ENCODE assay signal across 1 cellular context in the genomic region with DNA sequence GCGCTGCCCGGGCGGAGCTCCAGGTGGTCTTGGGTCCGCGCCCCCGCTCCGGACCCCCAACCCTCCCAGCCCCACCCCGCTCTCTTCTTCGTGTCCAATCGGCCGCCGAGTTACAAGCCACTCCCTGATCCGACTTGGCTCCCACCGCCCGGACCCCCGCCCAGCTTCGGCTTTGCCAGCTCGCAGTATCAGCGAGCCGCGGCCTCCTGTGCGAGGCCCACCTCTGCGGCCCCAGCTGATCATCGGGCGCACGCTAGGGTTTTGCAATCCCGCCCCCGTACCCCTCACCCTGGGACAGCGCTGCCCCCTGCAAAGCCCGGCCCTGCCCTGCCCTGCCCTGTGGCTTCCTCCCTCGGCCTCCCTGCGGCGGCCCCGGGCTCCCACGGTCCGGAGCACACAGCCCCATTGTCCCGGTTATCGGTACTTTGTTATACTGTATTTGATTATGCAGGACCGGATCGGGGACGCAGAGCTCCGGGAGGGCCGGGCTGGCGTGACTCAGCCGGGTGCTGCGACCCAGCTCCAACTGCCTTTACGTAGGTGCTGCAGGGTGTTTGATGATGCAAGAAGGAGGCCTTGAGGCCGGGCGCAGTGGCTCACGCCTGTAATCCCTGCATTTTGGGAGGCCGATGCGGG.
A peak's percentile ranks its signal among the peaks of the same experiment; 100 is the strongest.
TF ChIP-seq lines count a peak whose summit lies in the region.

No MANE protein-coding gene starts in this region.

TF ChIP-seq in IMR-90, 13 proteins besides CTCF, POLR2A, EP300 and RAD21:
- TF ChIP-seq CEBPB (IDR thresholded peaks at IDR 0.05; ENCODE audit: low read depth, low read length) (peak; percentile 51), FOS (IDR thresholded peaks at IDR 0.05; ENCODE audit: low read depth, low read length) (no peak), RCOR1 (IDR thresholded peaks at IDR 0.05; ENCODE audit: insufficient replicate concordance, low read length) (no peak), NFE2L2 (IDR thresholded peaks at IDR 0.05; ENCODE audit: low read depth, low read length) (no peak), MAZ (IDR thresholded peaks at IDR 0.05; ENCODE audit: borderline replicate concordance, low read depth, low read length) (no peak)
- TF ChIP-seq, protein P1, sequence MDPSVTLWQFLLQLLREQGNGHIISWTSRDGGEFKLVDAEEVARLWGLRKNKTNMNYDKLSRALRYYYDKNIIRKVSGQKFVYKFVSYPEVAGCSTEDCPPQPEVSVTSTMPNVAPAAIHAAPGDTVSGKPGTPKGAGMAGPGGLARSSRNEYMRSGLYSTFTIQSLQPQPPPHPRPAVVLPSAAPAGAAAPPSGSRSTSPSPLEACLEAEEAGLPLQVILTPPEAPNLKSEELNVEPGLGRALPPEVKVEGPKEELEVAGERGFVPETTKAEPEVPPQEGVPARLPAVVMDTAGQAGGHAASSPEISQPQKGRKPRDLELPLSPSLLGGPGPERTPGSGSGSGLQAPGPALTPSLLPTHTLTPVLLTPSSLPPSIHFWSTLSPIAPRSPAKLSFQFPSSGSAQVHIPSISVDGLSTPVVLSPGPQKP (IDR thresholded peaks at IDR 0.05; ENCODE audit: borderline replicate concordance, low read depth, low read length) = no peak
